Comparison of ENCODE assay signal across 26 cellular contexts in genomic region chr13:111636271-111636670, GRCh38.
"Had no signal": no experiment of that assay in that cellular context is flagged by ENCODE, and none has a peak within 500 bp of the region (broad histone marks: within the 10 kb centered on the region; RNA-seq: fewer than 3 reads in every experiment).

No MANE protein-coding gene starts in this region.

- H3K27ac Mint-ChIP-seq: dendritic cell treated with granulocyte-macrophage colony-stimulating factor and Interleukin-4, amounts not matched to agents 40 ng/mL and 50 ng/mL, for 4 days; effector memory CD8-positive, alpha-beta T cell; endodermal cell; mesothelial cell of epicardium; naive B cell had no signal

- H3K4me1 Mint-ChIP-seq: naive B cell had no signal

- H3K9me3 ChIP-seq: esophagus squamous epithelium, gastrocnemius medialis, heart right ventricle, left lung, lower lobe of right lung, mucosa of descending colon had no signal

- H3K27ac ChIP-seq: epithelial cell of prostate, esophagus squamous epithelium, gastrocnemius medialis, heart right ventricle, left lung, lower lobe of right lung had no signal

- H3K36me3 ChIP-seq: esophagus squamous epithelium, gastrocnemius medialis, heart right ventricle, left lung, lower lobe of right lung had no signal

- H3K36me3 Mint-ChIP-seq: mesothelial cell of epicardium, naive B cell had no signal

- H3K27me3 ChIP-seq: gastrocnemius medialis had no signal

- H3K27me3 Mint-ChIP-seq: dendritic cell treated with granulocyte-macrophage colony-stimulating factor and Interleukin-4, amounts not matched to agents 40 ng/mL and 50 ng/mL, for 4 days; naive B cell had no signal

- H3K9me3 Mint-ChIP-seq: dendritic cell treated with granulocyte-macrophage colony-stimulating factor and Interleukin-4, amounts not matched to agents 40 ng/mL and 50 ng/mL, for 4 days; effector memory CD8-positive, alpha-beta T cell; endodermal cell; mesothelial cell of epicardium had no signal

- H3K4me3 Mint-ChIP-seq: dendritic cell treated with granulocyte-macrophage colony-stimulating factor and Interleukin-4, amounts not matched to agents 40 ng/mL and 50 ng/mL, for 4 days; effector memory CD8-positive, alpha-beta T cell; endodermal cell; mesothelial cell of epicardium; naive B cell had no signal

- H3K4me3 ChIP-seq: esophagus squamous epithelium, gastrocnemius medialis, heart right ventricle, left lung, lower lobe of right lung, mucosa of descending colon had no signal

- H3K4me1 ChIP-seq: esophagus squamous epithelium, gastrocnemius medialis, heart right ventricle, left lung, lower lobe of right lung had no signal

- DNase-seq: cortex of kidney; effector CD8-positive, alpha-beta T cell; effector memory CD8-positive, alpha-beta T cell; erythroblast; esophagus squamous epithelium; foreskin fibroblast; foreskin melanocyte; gastrocnemius medialis; glutamatergic neuron; head of caudate nucleus; heart right ventricle; hippocampal formation; kidney; kidney glomerular epithelial cell; left colon; left lung; left ventricle myocardium superior; lower lobe of right lung; mesenchymal stem cell; mucosa of descending colon; naive B cell had no signal

- ATAC-seq: effector memory CD8-positive, alpha-beta T cell; esophagus mucosa; gastrocnemius medialis; heart right ventricle; left colon; left lung; left ventricle myocardium superior; lower lobe of right lung; mucosa of descending colon had no signal
